ENCODE assay signal across 27 cellular contexts in the genomic region with DNA sequence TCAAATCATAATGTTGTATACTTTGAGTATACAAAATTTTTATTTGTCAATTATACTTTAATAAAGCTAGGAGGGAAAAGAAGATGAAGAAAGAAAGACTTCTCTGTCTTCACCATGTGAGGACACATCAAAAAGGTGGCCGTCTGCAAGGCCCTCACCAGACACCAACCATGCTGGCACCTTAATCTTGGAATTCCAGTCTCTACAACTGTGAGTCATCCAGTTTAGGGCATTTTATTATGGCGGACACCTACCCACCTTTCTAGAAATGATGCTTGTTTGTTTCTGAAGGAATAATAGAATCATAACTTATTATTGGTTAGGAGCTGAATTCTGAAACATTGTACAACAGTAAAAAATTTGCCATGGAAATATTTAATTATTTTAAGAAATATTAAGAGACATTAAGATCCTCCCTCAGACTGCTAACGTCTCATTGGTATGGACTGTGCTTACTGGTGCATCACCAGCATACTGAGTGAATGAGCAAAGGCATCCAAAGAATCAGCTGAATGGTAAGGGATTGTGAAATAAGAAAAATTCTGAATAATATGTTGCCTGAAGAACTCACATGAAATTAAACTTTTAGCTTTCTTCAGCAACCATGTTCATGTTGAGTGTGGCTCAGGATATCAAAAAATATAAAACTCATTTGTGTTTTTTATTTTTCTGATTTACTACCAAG.
DNase-seq lines count a peak whose midpoint lies in the region; ATAC-seq, FAIRE-seq and TF ChIP-seq lines count a peak whose summit lies in the region.
"Had no signal": no experiment of that assay in that cellular context is flagged by ENCODE, and none has a peak within 500 bp of the region (broad histone marks: within the 10 kb centered on the region; RNA-seq: fewer than 3 reads in every experiment).

No MANE protein-coding gene starts in this region.

- in situ Hi-C loops in GM13976 (cut with MboI; ENCODE audit: low sequenced_read_pairs, unreplicated experiment) = no loop called here

- ATAC-seq in naive thymus-derived CD8-positive, alpha-beta T cell = no peak
- ATAC-seq: A549, lower lobe of right lung, pancreas had no signal

- FAIRE-seq in RCC 7860 (lab: Jason Lieb, UNC) = peak; percentile 92
- FAIRE-seq: A549, kidney, pancreas had no signal

- H3K4me1 Mint-ChIP-seq in naive thymus-derived CD8-positive, alpha-beta T cell = no peaks in the 10 kb centered on the region
- H3K4me1 Mint-ChIP-seq: activated CD4-positive, alpha-beta memory T cell treated with anti-CD3 and anti-CD28 coated beads, Interleukin-2, amount 10 ng/mL, durations not matched to agents 7 days and 5 days; nephron progenitor cell had no signal

- peak; percentile 58 for DNase-seq in EH (ENCODE audit: low read depth)
- DNase-seq in RCC 7860 (ENCODE audit: low spot score) = peak; percentile 73
- peak; percentile 78 for DNase-seq in epithelial cell of proximal tubule (ENCODE audit: low read depth)
- peak; percentile 82 for DNase-seq in kidney glomerular epithelial cell (lab: John Stamatoyannopoulos, UW)
- DNase-seq in GM10248 (ENCODE audit: extremely low spot score) = no peak
- no peak for DNase-seq in GM13976 (ENCODE audit: low spot score)
- no peak for DNase-seq in naive thymus-derived CD8-positive, alpha-beta T cell
- no peak for DNase-seq in GF-D8 (lab: John Stamatoyannopoulos, UW)
- DNase-seq: activated CD4-positive, alpha-beta memory T cell treated with anti-CD3 and anti-CD28 coated beads, Interleukin-2, amount 10 ng/mL, durations not matched to agents 7 days and 5 days; activated CD4-positive, alpha-beta T cell treated with anti-CD3 and anti-CD28 coated beads for 1 hour; COR-L47; effector memory CD4-positive, alpha-beta T cell; kidney; lower lobe of right lung; NCI-H1092; NCI-H187; NCI-H526 treated with DMSO at 0.1 percent for 48 hours; nephron progenitor cell; pancreas; SHP77; spleen; tibial artery had no signal

- H3K4me3 ChIP-seq in epithelial cell of proximal tubule (ENCODE audit: low read depth, low read length) = no peak overlapping the region
- H3K4me3 ChIP-seq: A549; BLaER1 treated with 17β-estradiol and CSF1 and Interleukin-3, amounts not matched to agents 10 nM and 100 nM; lower lobe of right lung; pancreas; right atrium auricular region; spleen; tibial artery had no signal

- H3K9me3 Mint-ChIP-seq in naive thymus-derived CD8-positive, alpha-beta T cell = peaks cover 0 to 19% (median 0%) of the 10 kb centered on the region in 9 donors
- H3K9me3 Mint-ChIP-seq: activated CD4-positive, alpha-beta memory T cell treated with anti-CD3 and anti-CD28 coated beads, Interleukin-2, amount 10 ng/mL, durations not matched to agents 7 days and 5 days; activated T-helper 2 cell treated with anti-CD3 and anti-CD28 coated beads, Interferon-gamma antibody, Interleukin-2, Interleukin-4, amounts not matched to agents 10 μg/mL and 5 μg/mL and 100 μg/mL, durations not matched to agents 14 hours and 24 hours and 36 hours; nephron progenitor cell had no signal

- POLR2A ChIA-PET in GM10248 (lab: Yijun Ruan, JAX) = no interaction called here
- POLR2A ChIA-PET in naive thymus-derived CD8-positive, alpha-beta T cell (lab: Charles Lee) = no interaction called here

- H3K36me3 Mint-ChIP-seq in naive thymus-derived CD8-positive, alpha-beta T cell = no peaks in the 10 kb centered on the region
- H3K36me3 Mint-ChIP-seq: activated naive CD8-positive, alpha-beta T cell had no signal

- no peak overlapping the region for H3K4me3 Mint-ChIP-seq in naive thymus-derived CD8-positive, alpha-beta T cell
- H3K4me3 Mint-ChIP-seq: activated CD4-positive, alpha-beta memory T cell treated with anti-CD3 and anti-CD28 coated beads, Interleukin-2, amount 10 ng/mL, durations not matched to agents 7 days and 5 days; activated naive CD8-positive, alpha-beta T cell; nephron progenitor cell had no signal

- peaks cover 0 to 9% (median 4%) of the 10 kb centered on the region in 5 donors for H3K27me3 Mint-ChIP-seq in naive thymus-derived CD8-positive, alpha-beta T cell
- H3K27me3 Mint-ChIP-seq: activated CD4-positive, alpha-beta memory T cell treated with anti-CD3 and anti-CD28 coated beads, Interleukin-2, amount 10 ng/mL, durations not matched to agents 7 days and 5 days; activated naive CD8-positive, alpha-beta T cell had no signal

- H3K27ac Mint-ChIP-seq in naive thymus-derived CD8-positive, alpha-beta T cell = no peak overlapping the region
- H3K27ac Mint-ChIP-seq: activated CD4-positive, alpha-beta memory T cell treated with anti-CD3 and anti-CD28 coated beads, Interleukin-2, amount 10 ng/mL, durations not matched to agents 7 days and 5 days; activated naive CD8-positive, alpha-beta T cell; activated T-helper 2 cell treated with anti-CD3 and anti-CD28 coated beads, Interferon-gamma antibody, Interleukin-2, Interleukin-4, amounts not matched to agents 10 μg/mL and 5 μg/mL and 100 μg/mL, durations not matched to agents 14 hours and 24 hours and 36 hours; nephron progenitor cell had no signal

- CTCF ChIA-PET in GM10248 (lab: Yijun Ruan, JAX) = interaction anchor here (1.0 kb wide), 1 partner anchor 11 kb away, joined by 3 read pairs; no protein-coding TSS in a partner anchor

- TF ChIP-seq CTCF in epithelial cell of proximal tubule (conservative IDR thresholded peaks at IDR 0.05; ENCODE audit: low read depth, low read length) (no peak), GM10248 (IDR thresholded peaks at IDR 0.05; ENCODE audit: control extremely low read depth, extremely low read depth, low read depth, missing control alignments) (no peak), GM13976 (IDR thresholded peaks at IDR 0.05; ENCODE audit: borderline replicate concordance, control extremely low read depth, extremely low read depth, insufficient read depth, missing control alignments) (no peak)

Comparison
In these comparisons a context has a peak if more than half of its experiments do, and no peak if none do; other contexts are left out.
1. DNase-seq: peak in EH (single experiment), RCC 7860 (single experiment), epithelial cell of proximal tubule (single experiment) and kidney glomerular epithelial cell (single experiment); none in GM10248 (single experiment), GM13976 (single experiment), naive thymus-derived CD8-positive, alpha-beta T cell (0 of 10) and GF-D8 (single experiment).